In genomic region chr1:209672705-209673630, GRCh38 we compare ENCODE assay signal across 8 cellular contexts. TPM values are rescaled to one million over a fixed set of nuclear protein-coding genes. Genes with fewer than 3 reads are reported as not detected.
DNase-seq lines count a peak whose midpoint lies in the region; ATAC-seq, FAIRE-seq and TF ChIP-seq lines count a peak whose summit lies in the region.

No MANE protein-coding gene starts in this region.

- peaks cover 39% of the 10 kb centered on the region for H3K27me3 Mint-ChIP-seq in CD4-positive, alpha-beta T cell
- H3K27me3 Mint-ChIP-seq in activated T-helper 17 cell treated with anti-CD3 and anti-CD28 coated beads, Interleukin-2, amount 50 U/mL, for 72 hours = peaks cover 11% of the 10 kb centered on the region

- intact Hi-C loops in CD4-positive, alpha-beta T cell (cut with DNase I, micrococcal nuclease) = loop anchor here in 1 of 2 experiments (1.0 kb wide), 1 partner anchor 20 kb away; no protein-coding TSS in a partner anchor

- H3K36me3 ChIP-seq in skeletal muscle tissue (ENCODE audit: control insufficient read depth in 3 of 3, insufficient read depth in 3 of 3, low read length in 3 of 3) = peaks cover 0 to 6% (median 4%) of the 10 kb centered on the region in 3 donors

- H3K9ac ChIP-seq in skeletal muscle tissue (ENCODE audit: low read depth in 1 of 3, low read length in 3 of 3) = peak overlapping the region in 2 of 3 donors; percentile 91 to 96

- H3K27me3 ChIP-seq in CD4-positive, alpha-beta T cell (ENCODE audit: control insufficient read depth, insufficient read depth, low read length) = no peaks in the 10 kb centered on the region
- no peaks in the 10 kb centered on the region for H3K27me3 ChIP-seq in skeletal muscle tissue (ENCODE audit: control insufficient read depth in 3 of 3, insufficient read depth in 3 of 3, low read length in 3 of 3)

- H3K27ac Mint-ChIP-seq in CD4-positive, alpha-beta T cell = peak overlapping the region; percentile 69
- peak overlapping the region; percentile 91 for H3K27ac Mint-ChIP-seq in activated T-helper 17 cell treated with anti-CD3 and anti-CD28 coated beads, Interleukin-2, amount 50 U/mL, for 72 hours

- H3K9me3 Mint-ChIP-seq in CD4-positive, alpha-beta T cell = no peaks in the 10 kb centered on the region
- peaks cover 5% of the 10 kb centered on the region for H3K9me3 Mint-ChIP-seq in activated T-helper 17 cell treated with anti-CD3 and anti-CD28 coated beads, Interleukin-2, amount 50 U/mL, for 72 hours

- peaks cover 44% of the 10 kb centered on the region for H3K4me1 Mint-ChIP-seq in CD4-positive, alpha-beta T cell (ENCODE audit: low read depth)
- H3K4me1 Mint-ChIP-seq in activated T-helper 17 cell treated with anti-CD3 and anti-CD28 coated beads, Interleukin-2, amount 50 U/mL, for 72 hours = peaks cover 40% of the 10 kb centered on the region

- ATAC-seq in CD4-positive, alpha-beta T cell (ENCODE audit: poor library complexity) = peak; percentile 70
- ATAC-seq in HG03108 (IDR thresholded peaks at IDR 0.05; ENCODE audit: unreplicated experiment) (peak; percentile 95), left lobe of liver (no peak)
- ATAC-seq in activated T-helper 17 cell treated with anti-CD3 and anti-CD28 coated beads, Interleukin-2, amount 50 U/mL, for 72 hours (replicated peaks) = peak; percentile 91

- peak; percentile 96 for FAIRE-seq in GM19239 (lab: Jason Lieb, UNC)

- no peak overlapping the region for H3K27ac ChIP-seq in CD4-positive, alpha-beta T cell (ENCODE audit: low read depth, low read length)
- peak overlapping the region; percentile 92 for H3K27ac ChIP-seq in skeletal muscle tissue (ENCODE audit: low read depth, low read length)

- H3K4me3 Mint-ChIP-seq in CD4-positive, alpha-beta T cell = peak overlapping the region; percentile 36
- peak overlapping the region; percentile 74 for H3K4me3 Mint-ChIP-seq in activated T-helper 17 cell treated with anti-CD3 and anti-CD28 coated beads, Interleukin-2, amount 50 U/mL, for 72 hours

- peaks cover 41 to 67% (median 43%) of the 10 kb centered on the region in 3 donors for H3K4me1 ChIP-seq in skeletal muscle tissue (ENCODE audit: control insufficient read depth in 3 of 3, insufficient read depth in 3 of 3, low read length in 3 of 3)

- no peaks in the 10 kb centered on the region for H3K36me3 Mint-ChIP-seq in CD4-positive, alpha-beta T cell (ENCODE audit: low read depth)
- no peaks in the 10 kb centered on the region for H3K36me3 Mint-ChIP-seq in activated T-helper 17 cell treated with anti-CD3 and anti-CD28 coated beads, Interleukin-2, amount 50 U/mL, for 72 hours (ENCODE audit: low read depth)

- peak overlapping the region in 2 of 3 donors; percentile 23 to 85 for H3K4me3 ChIP-seq in skeletal muscle tissue (ENCODE audit: low read length in 3 of 3)

- no peak for TF ChIP-seq CTCF in CD4-positive, alpha-beta T cell (IDR thresholded peaks at IDR 0.05)

- DNase-seq in CD4-positive, alpha-beta T cell = no peak
- DNase-seq in GM19239 (ENCODE audit: insufficient read length, low spot score) = peak; percentile 46
- no peak for DNase-seq in HUDEP-2 (lab: John Stamatoyannopoulos, UW; ENCODE audit: unreplicated experiment in 76 of 76)
- no peak for DNase-seq in left lobe of liver (ENCODE audit: low spot score)
- DNase-seq in NCI-H1417 treated with DMSO at 0.1 percent for 48 hours (lab: John Stamatoyannopoulos, UW) = no peak

- CTCF ChIA-PET in CD4-positive, alpha-beta T cell (lab: Charles Lee) = no interaction called here

- POLR2A ChIA-PET in CD4-positive, alpha-beta T cell (lab: Charles Lee) = interaction anchor here (1.0 to 1.5 kb wide), 3 partner anchors 13 to 77 kb away, joined by 3 to 5 read pairs (median 3); no protein-coding TSS in a partner anchor

- no peaks in the 10 kb centered on the region for H3K9me3 ChIP-seq in CD4-positive, alpha-beta T cell (ENCODE audit: control insufficient read depth, low read length)
- no peaks in the 10 kb centered on the region for H3K9me3 ChIP-seq in skeletal muscle tissue (ENCODE audit: control insufficient read depth in 3 of 3, low read length in 3 of 3)

RNA-seq across cellular contexts. Expression of gene G0S2, which starts 2.2 kb away (rescaled TPM):
- 1 to 10 TPM; 6.4 to 6.8 TPM for total RNA-seq in CD4-positive, alpha-beta T cell
- total RNA-seq in activated T-helper 17 cell treated with anti-CD3 and anti-CD28 coated beads, Interleukin-2, amount 50 U/mL, for 72 hours = 10 to 100 TPM; 16.1 to 17.1 TPM
- total RNA-seq in skeletal muscle tissue (78.8 TPM), left lobe of liver (75.0 TPM)

RNA-seq across cellular contexts. Expression of gene LAMB3, which starts 20.7 kb away (rescaled TPM):
- total RNA-seq in CD4-positive, alpha-beta T cell = under 1 TPM; 0.25 to 0.31 TPM
- total RNA-seq in activated T-helper 17 cell treated with anti-CD3 and anti-CD28 coated beads, Interleukin-2, amount 50 U/mL, for 72 hours = 10 to 100 TPM in 1 of 2 donors, 1 to 10 TPM in 1; 7.2 to 11.9 TPM
- total RNA-seq in skeletal muscle tissue = 0.52 TPM
- 7.8 TPM for total RNA-seq in left lobe of liver

RNA-seq across cellular contexts. Expression of gene HSD11B1, which starts 31.7 kb away (rescaled TPM):
- total RNA-seq in CD4-positive, alpha-beta T cell = under 1 TPM in 1 of 2 experiments, not detected in 1; 0.33 TPM
- 1 to 10 TPM; 2.4 to 9.7 TPM for total RNA-seq in activated T-helper 17 cell treated with anti-CD3 and anti-CD28 coated beads, Interleukin-2, amount 50 U/mL, for 72 hours
- total RNA-seq in skeletal muscle tissue (not detected), left lobe of liver (479 TPM)

Comparison
In these comparisons a context has a peak if more than half of its experiments do, and no peak if none do; other contexts are left out.
1. RNA of gene HSD11B1, which starts 31.7 kb away (total RNA-seq): 479 TPM in left lobe of liver (single experiment); 2.4 to 9.7 TPM in activated T-helper 17 cell treated with anti-CD3 and anti-CD28 coated beads, Interleukin-2, amount 50 U/mL, for 72 hours, 0.33 TPM in CD4-positive, alpha-beta T cell and not detected in skeletal muscle tissue (single experiment); every median in the first group is over 10 times any median in the second.